1 cellular context compared by ENCODE assay signal in genomic region chr5:95941756-95942155, GRCh38.
TF ChIP-seq lines count a peak whose summit lies in the region.

No MANE protein-coding gene starts in this region.

TF ChIP-seq in SK-N-SH treated with all-trans-retinoic acid at 6 μM for 48 hours, 23 proteins besides CTCF, POLR2A, EP300 and RAD21 (continued from another document):
- TF ChIP-seq ARNTL (CRISPR knock-in tag; IDR thresholded peaks at IDR 0.05; ENCODE audit: borderline replicate concordance, low read depth): no peak
